In the genomic region with DNA sequence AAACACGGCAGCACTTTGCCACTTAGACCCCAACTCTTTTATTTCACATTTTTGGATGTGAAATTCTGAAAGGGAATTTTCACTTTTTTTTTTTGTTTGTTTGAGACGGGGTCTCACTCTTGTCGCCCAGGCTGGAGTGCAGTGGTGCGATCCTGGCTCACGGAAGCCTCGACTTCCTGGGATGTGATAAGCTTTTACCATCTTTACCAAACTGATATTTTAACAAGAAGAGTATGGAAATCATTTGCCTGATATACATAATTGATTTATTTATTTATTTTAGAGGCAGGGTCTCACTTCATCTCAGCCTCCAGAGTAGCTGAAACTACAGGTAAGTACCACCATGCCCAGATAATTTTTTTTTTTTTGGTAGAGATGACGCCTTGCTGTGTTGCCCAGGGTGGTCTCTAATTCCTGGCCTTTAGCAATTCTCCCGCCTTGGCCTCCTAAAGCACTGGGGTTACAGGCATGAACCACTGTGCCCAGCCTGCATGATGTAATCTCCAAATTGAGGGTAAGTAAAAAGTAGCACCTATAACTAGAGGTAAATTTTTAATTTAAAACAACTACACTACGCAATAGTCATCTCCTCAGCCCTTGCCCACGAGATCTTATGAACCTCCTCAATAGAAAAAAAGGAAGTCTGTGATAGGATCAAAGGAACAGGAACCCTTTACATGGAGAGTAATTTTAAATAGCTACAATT, we compare ENCODE assay signal across 9 cellular contexts.
DNase-seq lines count a peak whose midpoint lies in the region; ATAC-seq, FAIRE-seq and TF ChIP-seq lines count a peak whose summit lies in the region.
"Had no signal": no experiment of that assay in that cellular context is flagged by ENCODE, and none has a peak within 500 bp of the region (broad histone marks: within the 10 kb centered on the region; RNA-seq: fewer than 3 reads in every experiment).

No MANE protein-coding gene starts in this region.

- 92% methylated on average over 10 of the region's 10 CpGs for WGBS in right cardiac atrium
- 96% methylated on average over 2 of the region's 10 CpGs for WGBS in mesenchymal stem cell
- 92 to 96% methylated on average over 10 of the region's 10 CpGs for WGBS in aorta, 2 donors
- 92 to 96% methylated on average over 10 of the region's 10 CpGs for WGBS in pancreas, 2 donors

- ATAC-seq in right cardiac atrium (no peak), aorta (ENCODE audit: low FRiP score) (no peak), pancreas (no peak)
- no peak for ATAC-seq in activated naive CD8-positive, alpha-beta T cell treated with anti-CD3 and anti-CD28 coated beads, Interleukin-2, amount 50 U/mL, for 24 hours

- H3K14ac ChIP-seq in mesenchymal stem cell (ENCODE audit: low read length in 2 of 2) = no peak overlapping the region

- H3K36me3 Mint-ChIP-seq in activated naive CD8-positive, alpha-beta T cell treated with anti-CD3 and anti-CD28 coated beads, Interleukin-2, amount 50 U/mL, for 24 hours (ENCODE audit: low read depth) = peaks cover 82% of the 10 kb centered on the region

- H3K4me3 ChIP-seq in left ventricle myocardium inferior (no peak overlapping the region), right cardiac atrium (ENCODE audit: low read length) (no peak overlapping the region), mesenchymal stem cell (ENCODE audit: insufficient read depth in 1 of 2, low read depth in 1 of 2, low read length in 2 of 2) (peak overlapping the region in 1 of 2 experiments; percentile 91), aorta (ENCODE audit: low read length in 2 of 2) (no peak overlapping the region), pancreas (no peak overlapping the region)

- H2BK5ac ChIP-seq in mesenchymal stem cell (ENCODE audit: low read depth, low read length, poor library complexity, severe bottlenecking) = peak overlapping the region; percentile 92

- TF ChIP-seq CTCF in left ventricle myocardium inferior (IDR thresholded peaks at IDR 0.05; ENCODE audit: borderline replicate concordance) (no peak), pancreas (IDR thresholded peaks at IDR 0.05) (no peak)

- no peak overlapping the region for H2BK15ac ChIP-seq in mesenchymal stem cell (ENCODE audit: low read depth, poor library complexity, severe bottlenecking)

- H3K4me1 ChIP-seq in left ventricle myocardium inferior (peaks cover 100% of the 10 kb centered on the region), right cardiac atrium (ENCODE audit: control insufficient read depth, insufficient read depth, low read length) (peaks cover 25% of the 10 kb centered on the region), mesenchymal stem cell (ENCODE audit: control insufficient read depth, insufficient read depth, low read depth, low read length) (peaks cover 13% of the 10 kb centered on the region), aorta (ENCODE audit: control insufficient read depth in 1 of 2, insufficient read depth in 2 of 2, low read length in 2 of 2) (peaks cover 3 to 11% of the 10 kb centered on the region in 2 donors), pancreas (peaks cover 10 to 59% (median 16%) of the 10 kb centered on the region in 3 donors)

- no peak overlapping the region for H3K4me2 ChIP-seq in mesenchymal stem cell (ENCODE audit: low read length, poor library complexity, severe bottlenecking)

- intact Hi-C loops in left ventricle myocardium inferior (cut with micrococcal nuclease) (no loop called here), right cardiac atrium (cut with DNase I) (no loop called here), aorta (cut with DNase I) (no loop called here), pancreas (cut with DNase I) (no loop called here)

- no peak overlapping the region for H3K18ac ChIP-seq in mesenchymal stem cell (ENCODE audit: low read depth in 1 of 2, low read length in 2 of 2)

- no peaks in the 10 kb centered on the region for H3K27me3 Mint-ChIP-seq in activated naive CD8-positive, alpha-beta T cell treated with anti-CD3 and anti-CD28 coated beads, Interleukin-2, amount 50 U/mL, for 24 hours

- peaks cover 10% of the 10 kb centered on the region for H3K79me1 ChIP-seq in mesenchymal stem cell (replicated peaks; ENCODE audit: low read length, poor library complexity, severe bottlenecking)

- peak overlapping the region; percentile 58 for H2BK120ac ChIP-seq in mesenchymal stem cell (ENCODE audit: low read depth, low read length)

- no peak for FAIRE-seq in pancreas (lab: Jason Lieb, UNC)

- H3K4me1 Mint-ChIP-seq in activated naive CD8-positive, alpha-beta T cell treated with anti-CD3 and anti-CD28 coated beads, Interleukin-2, amount 50 U/mL, for 24 hours = peaks cover 97% of the 10 kb centered on the region

- H3K27me3 ChIP-seq in left ventricle myocardium inferior (ENCODE audit: low read depth) = no peaks in the 10 kb centered on the region
- no peaks in the 10 kb centered on the region for H3K27me3 ChIP-seq in right cardiac atrium (ENCODE audit: control insufficient read depth, insufficient read depth)
- no peaks in the 10 kb centered on the region for H3K27me3 ChIP-seq in mesenchymal stem cell (ENCODE audit: control insufficient read depth in 1 of 2, insufficient read depth in 1 of 2, low read length in 2 of 2)
- no peaks in the 10 kb centered on the region for H3K27me3 ChIP-seq in aorta (ENCODE audit: control insufficient read depth in 1 of 2, insufficient read depth in 2 of 2, low read length in 1 of 2)
- no peaks in the 10 kb centered on the region for H3K27me3 ChIP-seq in pancreas

- DNase-seq in left ventricle myocardium inferior (no peak), right cardiac atrium (no peak), mesenchymal stem cell (no peak), aorta (no peak), iPS-NIHi11 (ENCODE audit: low spot score) (no peak), SHP77 treated with DMSO at 0.1 percent for 48 hours (lab: John Stamatoyannopoulos, UW) (no peak), pancreas (no peak)
- no peak for DNase-seq in activated naive CD8-positive, alpha-beta T cell treated with anti-CD3 and anti-CD28 coated beads, Interleukin-2, amount 50 U/mL, for 24 hours
- DNase-seq: NCI-H146 had no signal

- H4K91ac ChIP-seq in mesenchymal stem cell (ENCODE audit: low read length) = no peak overlapping the region

- H3K27ac Mint-ChIP-seq in activated naive CD8-positive, alpha-beta T cell treated with anti-CD3 and anti-CD28 coated beads, Interleukin-2, amount 50 U/mL, for 24 hours = peak overlapping the region; percentile 99

- H3K36me3 ChIP-seq in left ventricle myocardium inferior (no peaks in the 10 kb centered on the region), mesenchymal stem cell (ENCODE audit: control insufficient read depth in 1 of 2, insufficient read depth in 2 of 2, low read depth in 1 of 2, low read length in 2 of 2) (peaks cover 0 to 49% of the 10 kb centered on the region in 2 experiments), aorta (ENCODE audit: control insufficient read depth in 1 of 2, insufficient read depth in 2 of 2, low read length in 1 of 2) (no peaks in the 10 kb centered on the region), pancreas (no peaks in the 10 kb centered on the region)

- H3K4me3 Mint-ChIP-seq in activated naive CD8-positive, alpha-beta T cell treated with anti-CD3 and anti-CD28 coated beads, Interleukin-2, amount 50 U/mL, for 24 hours = peak overlapping the region; percentile 82

- H2AK5ac ChIP-seq in mesenchymal stem cell (ENCODE audit: low read length, severe bottlenecking) = peak overlapping the region; percentile 94

- H2AFZ ChIP-seq in mesenchymal stem cell (ENCODE audit: low read depth, low read length) = no peak overlapping the region

- H3K9me3 ChIP-seq in left ventricle myocardium inferior (replicated peaks) = no peaks in the 10 kb centered on the region
- H3K9me3 ChIP-seq in right cardiac atrium (ENCODE audit: control insufficient read depth, low read length) = no peaks in the 10 kb centered on the region
- no peaks in the 10 kb centered on the region for H3K9me3 ChIP-seq in mesenchymal stem cell (ENCODE audit: control insufficient read depth, low read length)
- no peaks in the 10 kb centered on the region for H3K9me3 ChIP-seq in aorta (ENCODE audit: control insufficient read depth, low read length)
- no peaks in the 10 kb centered on the region for H3K9me3 ChIP-seq in pancreas

- peak overlapping the region; percentile 97 for H3K9ac ChIP-seq in mesenchymal stem cell (ENCODE audit: low read length)

- no peak overlapping the region for H2BK12ac ChIP-seq in mesenchymal stem cell (ENCODE audit: low read length in 2 of 2)

- no peak overlapping the region for H3K23ac ChIP-seq in mesenchymal stem cell (ENCODE audit: low read length in 2 of 2)

- H3K4ac ChIP-seq in mesenchymal stem cell (ENCODE audit: low read depth in 1 of 2, low read length in 2 of 2) = no peak overlapping the region

- H3K9me3 Mint-ChIP-seq in activated naive CD8-positive, alpha-beta T cell treated with anti-CD3 and anti-CD28 coated beads, Interleukin-2, amount 50 U/mL, for 24 hours = no peaks in the 10 kb centered on the region

- peak overlapping the region; percentile 53 for H4K8ac ChIP-seq in mesenchymal stem cell (ENCODE audit: low read length)

- H3K27ac ChIP-seq in left ventricle myocardium inferior (replicated peaks) (peak overlapping the region; percentile 92), right cardiac atrium (ENCODE audit: low read length) (no peak overlapping the region), mesenchymal stem cell (ENCODE audit: low read length, poor library complexity, severe bottlenecking) (peak overlapping the region; percentile 99), aorta (ENCODE audit: low read depth in 1 of 2, low read length in 2 of 2) (peak overlapping the region; percentile 13 to 30), pancreas (peak overlapping the region in 2 of 4 donors; percentile 2 to 80)
